Comparison of ENCODE assay signal across 36 cellular contexts in the genomic region with DNA sequence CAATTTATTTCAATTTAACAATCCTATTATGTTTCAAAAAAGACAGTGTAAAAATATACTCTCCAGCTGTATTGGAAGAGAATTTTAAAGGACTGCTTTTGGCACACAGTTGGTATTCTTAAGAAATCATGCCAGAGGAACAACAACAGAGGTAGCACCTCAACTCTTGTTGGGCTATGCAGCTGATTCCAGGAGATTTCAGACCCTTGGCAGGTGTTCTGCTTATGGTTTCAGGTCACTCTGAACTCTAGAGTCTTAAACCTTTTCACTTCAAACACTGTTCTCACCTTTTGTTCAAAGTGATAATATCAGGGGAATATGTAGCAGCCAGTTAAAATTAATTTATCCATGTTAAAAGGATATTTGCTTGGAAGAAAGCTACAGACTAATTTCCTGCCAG.
"Had no signal": no experiment of that assay in that cellular context is flagged by ENCODE, and none has a peak within 500 bp of the region (broad histone marks: within the 10 kb centered on the region; RNA-seq: fewer than 3 reads in every experiment).

No MANE protein-coding gene starts in this region.

- H3K9me3 ChIP-seq: esophagus muscularis mucosa, gastrocnemius medialis had no signal

- FAIRE-seq: colon had no signal

- H3K36me3 ChIP-seq: adrenal gland, esophagus muscularis mucosa, gastrocnemius medialis, heart left ventricle had no signal

- H3K27ac Mint-ChIP-seq: activated CD4-positive, alpha-beta memory T cell treated with anti-CD3 and anti-CD28 coated beads for 36 hours; activated CD8-positive, alpha-beta memory T cell treated with anti-CD3 and anti-CD28 coated beads, Interleukin-2, amount 10 ng/mL, durations not matched to agents 7 days and 5 days; activated CD8-positive, alpha-beta T cell treated with anti-CD3 and anti-CD28 coated beads, Interleukin-2, amount 10 ng/mL, durations not matched to agents 7 days and 5 days; activated naive CD4-positive, alpha-beta T cell treated with anti-CD3 and anti-CD28 coated beads for 36 hours; activated naive CD4-positive, alpha-beta T cell treated with anti-CD3 and anti-CD28 coated beads, Interleukin-2, amount 50 U/mL, for 24 hours; activated naive CD8-positive, alpha-beta T cell treated with anti-CD3 and anti-CD28 coated beads for 36 hours; activated naive CD8-positive, alpha-beta T cell treated with anti-CD3 and anti-CD28 coated beads, Interleukin-2, amount 50 U/mL, for 24 hours; activated T-helper 1 cell treated with anti-CD3 and anti-CD28 coated beads, Interleukin-12 subunit alpha, Interleukin-12 subunit beta, Interleukin-2, Interleukin-4 antibody, amounts not matched to agents 30 ng/mL and 10 ng/mL and 1 ng/mL, durations not matched to agents 14 hours and 24 hours and 36 hours; activated T-helper 2 cell treated with anti-CD3 and anti-CD28 coated beads, Interferon-gamma antibody, Interleukin-2, Interleukin-4, amounts not matched to agents 10 μg/mL and 5 μg/mL and 100 μg/mL, durations not matched to agents 14 hours and 24 hours and 36 hours; effector memory CD8-positive, alpha-beta T cell; T-helper 17 cell; T-helper 2 cell treated with Interferon-gamma antibody and Interleukin-4, amounts not matched to agents 5 μg/mL and 100 μg/mL, for 36 hours had no signal

- H3K4me1 ChIP-seq: adrenal gland, esophagus muscularis mucosa, foreskin keratinocyte, gastrocnemius medialis had no signal

- H3K27ac ChIP-seq: adrenal gland, body of pancreas, esophagus muscularis mucosa, foreskin keratinocyte, gastrocnemius medialis, heart left ventricle had no signal

- H3K27me3 ChIP-seq: adrenal gland, body of pancreas, esophagus muscularis mucosa, foreskin keratinocyte, gastrocnemius medialis, heart left ventricle had no signal

- H3K4me3 ChIP-seq: adrenal gland, body of pancreas, esophagus muscularis mucosa, gastrocnemius medialis, heart left ventricle had no signal

- H3K27me3 Mint-ChIP-seq: activated CD8-positive, alpha-beta memory T cell treated with anti-CD3 and anti-CD28 coated beads, Interleukin-2, amount 10 ng/mL, durations not matched to agents 7 days and 5 days; activated naive CD4-positive, alpha-beta T cell treated with anti-CD3 and anti-CD28 coated beads, Interleukin-2, amount 50 U/mL, for 24 hours; activated naive CD8-positive, alpha-beta T cell treated with anti-CD3 and anti-CD28 coated beads for 36 hours; activated naive CD8-positive, alpha-beta T cell treated with anti-CD3 and anti-CD28 coated beads, Interleukin-2, amount 50 U/mL, for 24 hours; T-helper 17 cell had no signal

- H3K4me3 Mint-ChIP-seq: activated CD4-positive, alpha-beta memory T cell treated with anti-CD3 and anti-CD28 coated beads for 36 hours; activated CD8-positive, alpha-beta memory T cell treated with anti-CD3 and anti-CD28 coated beads, Interleukin-2, amount 10 ng/mL, durations not matched to agents 7 days and 5 days; activated CD8-positive, alpha-beta T cell treated with anti-CD3 and anti-CD28 coated beads, Interleukin-2, amount 10 ng/mL, durations not matched to agents 7 days and 5 days; activated naive CD4-positive, alpha-beta T cell treated with anti-CD3 and anti-CD28 coated beads for 36 hours; activated naive CD4-positive, alpha-beta T cell treated with anti-CD3 and anti-CD28 coated beads, Interleukin-2, amount 50 U/mL, for 24 hours; activated naive CD8-positive, alpha-beta T cell treated with anti-CD3 and anti-CD28 coated beads for 36 hours; activated naive CD8-positive, alpha-beta T cell treated with anti-CD3 and anti-CD28 coated beads, Interleukin-2, amount 50 U/mL, for 24 hours; activated T-helper 1 cell treated with anti-CD3 and anti-CD28 coated beads, Interleukin-12 subunit alpha, Interleukin-12 subunit beta, Interleukin-2, Interleukin-4 antibody, amounts not matched to agents 30 ng/mL and 10 ng/mL and 1 ng/mL, durations not matched to agents 14 hours and 24 hours and 36 hours; effector memory CD8-positive, alpha-beta T cell; T-helper 17 cell; T-helper 2 cell treated with Interferon-gamma antibody and Interleukin-4, amounts not matched to agents 5 μg/mL and 100 μg/mL, for 36 hours had no signal

- DNase-seq: activated CD4-positive, alpha-beta memory T cell treated with anti-CD3 and anti-CD28 coated beads for 36 hours; activated CD4-positive, alpha-beta T cell treated with anti-CD3 and anti-CD28 coated beads for 1 hour; activated CD4-positive, alpha-beta T cell treated with anti-CD3 and anti-CD28 coated beads for 4 hours; activated CD4-positive, alpha-beta T cell treated with anti-CD3 and anti-CD28 coated beads, Interleukin-2, amount 50 U/mL, for 1 hour; activated CD8-positive, alpha-beta memory T cell treated with anti-CD3 and anti-CD28 coated beads, Interleukin-2, amount 10 ng/mL, durations not matched to agents 7 days and 5 days; activated CD8-positive, alpha-beta memory T cell treated with anti-CD3 and anti-CD28 coated beads, Interleukin-2, amount 50 U/mL, for 4 hours; activated CD8-positive, alpha-beta T cell treated with anti-CD3 and anti-CD28 coated beads, Interleukin-2, amount 10 ng/mL, durations not matched to agents 7 days and 5 days; activated effector memory CD4-positive, alpha-beta T cell treated with anti-CD3 and anti-CD28 coated beads, Interleukin-2, amount 50 U/mL, for 16 hours; activated naive CD4-positive, alpha-beta T cell treated with anti-CD3 and anti-CD28 coated beads for 36 hours; activated naive CD8-positive, alpha-beta T cell treated with anti-CD3 and anti-CD28 coated beads for 36 hours; activated naive CD8-positive, alpha-beta T cell treated with anti-CD3 and anti-CD28 coated beads, Interleukin-2, amount 50 U/mL, for 24 hours; activated T-cell treated with anti-CD3 and anti-CD28 coated beads, Interleukin-2, amount 50 U/mL, for 1 hour; activated T-cell treated with anti-CD3 and anti-CD28 coated beads, Interleukin-2, amount 50 U/mL, for 48 hours; adrenal gland; amygdala; aorta; body of pancreas; caudate nucleus; cortex of kidney; dermis blood vessel endothelial cell; effector CD4-positive, alpha-beta T cell; effector memory CD8-positive, alpha-beta T cell; erythroblast; foreskin keratinocyte; gastrocnemius medialis; glutamatergic neuron; heart left ventricle; T-helper 1 cell; T-helper 17 cell; T1000 had no signal

- H3K4me1 Mint-ChIP-seq: activated CD8-positive, alpha-beta memory T cell treated with anti-CD3 and anti-CD28 coated beads, Interleukin-2, amount 10 ng/mL, durations not matched to agents 7 days and 5 days; activated naive CD8-positive, alpha-beta T cell treated with anti-CD3 and anti-CD28 coated beads for 36 hours; activated naive CD8-positive, alpha-beta T cell treated with anti-CD3 and anti-CD28 coated beads, Interleukin-2, amount 50 U/mL, for 24 hours; T-helper 17 cell had no signal
